ENCODE assay signal across 18 cellular contexts in genomic region chr7:20507157-20507556, GRCh38.
A peak's percentile ranks its signal among the peaks of the same experiment; 100 is the strongest.
DNase-seq lines count a peak whose midpoint lies in the region; ATAC-seq, FAIRE-seq and TF ChIP-seq lines count a peak whose summit lies in the region.
"Had no signal": no experiment of that assay in that cellular context is flagged by ENCODE, and none has a peak within 500 bp of the region (broad histone marks: within the 10 kb centered on the region; RNA-seq: fewer than 3 reads in every experiment).

No MANE protein-coding gene starts in this region.

- no peak overlapping the region for H3K9ac ChIP-seq in PC-3 (ENCODE audit: low read length)
- H3K9ac ChIP-seq: BLaER1 had no signal

- H3K79me2 ChIP-seq in PC-3 (ENCODE audit: low read length): no peaks in the 10 kb centered on the region

- H3K9me2 ChIP-seq in PC-3 (replicated peaks; ENCODE audit: low read length): no peaks in the 10 kb centered on the region

- no TSS peak for BruUV-seq in PC-3 (replicated peaks; lab: Mats Ljungman, UMichigan)

- peaks cover 19% of the 10 kb centered on the region for H3K4me1 ChIP-seq in PC-3 (ENCODE audit: insufficient read depth, low read length)
- H3K4me1 ChIP-seq in foreskin keratinocyte: peaks cover 9% of the 10 kb centered on the region

- ATAC-seq in PC-3: peak; percentile 98
- ATAC-seq in foreskin keratinocyte: peak; percentile 21
- ATAC-seq: GM23338 had no signal

- POLR2A ChIA-PET in PC-3 (lab: Charles Lee; ENCODE audit: unreplicated experiment): no interaction called here

- H3K27ac ChIP-seq in PC-3 (ENCODE audit: low read length) (peak overlapping the region; percentile 42), foreskin keratinocyte (no peak overlapping the region), brain microvascular endothelial cell (no peak overlapping the region)
- H3K27ac ChIP-seq: BLaER1 had no signal

- intact Hi-C loops in PC-3 (cut with micrococcal nuclease): loop anchor here (5.0 kb wide), 1 partner anchor 115 kb away; no protein-coding TSS in a partner anchor

- no peaks in the 10 kb centered on the region for H3K27me3 ChIP-seq in PC-3 (ENCODE audit: low read length)
- no peaks in the 10 kb centered on the region for H3K27me3 ChIP-seq in bronchial epithelial cell (ENCODE audit: control insufficient read depth, insufficient read depth, low read length)
- H3K27me3 ChIP-seq in foreskin keratinocyte: no peaks in the 10 kb centered on the region
- no peaks in the 10 kb centered on the region for H3K27me3 ChIP-seq in brain microvascular endothelial cell (replicated peaks)
- H3K27me3 ChIP-seq: BLaER1 had no signal

- no peaks in the 10 kb centered on the region for H3F3A ChIP-seq in PC-3 (ENCODE audit: low read length, unreplicated experiment)

- H4K20me1 ChIP-seq in PC-3 (ENCODE audit: low read length): no peaks in the 10 kb centered on the region
- H4K20me1 ChIP-seq: BLaER1 had no signal

- in situ Hi-C loops in brain microvascular endothelial cell (cut with HindIII; ENCODE audit: low pct_ligation_motif_present, low sequenced_read_pairs): no loop called here

- H2AFZ ChIP-seq in PC-3 (ENCODE audit: low read length): no peak overlapping the region
- H2AFZ ChIP-seq: GM23338 had no signal

- DNase-seq in PC-3 (peak; percentile 71), bronchial epithelial cell (ENCODE audit: low read depth) (peak; percentile 27), foreskin keratinocyte (peak in 1 of 2 donors; percentile 10), HUDEP-2 (lab: John Stamatoyannopoulos, UW; ENCODE audit: unreplicated experiment in 76 of 76) (no peak), germinal center (ENCODE audit: low spot score) (no peak), anterior cingulate cortex (lab: John Stamatoyannopoulos, UW) (no peak), brain microvascular endothelial cell (no peak)
- DNase-seq: ACHN; CD4-positive, alpha-beta memory T cell; DMS153; DMS79; GDM1; H7 had no signal

- no peaks in the 10 kb centered on the region for H3K9me3 ChIP-seq in PC-3 (ENCODE audit: low read length)
- H3K9me3 ChIP-seq: BLaER1 had no signal

- FAIRE-seq in bronchial epithelial cell (lab: Jason Lieb, UNC): no peak
- FAIRE-seq: A204.1, GM12892, GM18507 had no signal

- TF ChIP-seq CTCF in PC-3 (conservative IDR thresholded peaks at IDR 0.05; ENCODE audit: low read depth, low read length) (no peak), bronchial epithelial cell (IDR thresholded peaks at IDR 0.05; ENCODE audit: insufficient read depth, low read length, severe bottlenecking) (no peak), foreskin keratinocyte (conservative IDR thresholded peaks at IDR 0.05) (no peak), brain microvascular endothelial cell (IDR thresholded peaks at IDR 0.05; ENCODE audit: low read depth, low read length, missing control alignments) (no peak)

- H3K36me3 ChIP-seq in PC-3 (ENCODE audit: low read depth, low read length): no peaks in the 10 kb centered on the region
- no peaks in the 10 kb centered on the region for H3K36me3 ChIP-seq in bronchial epithelial cell (ENCODE audit: control insufficient read depth, insufficient read depth, low read length)
- H3K36me3 ChIP-seq in brain microvascular endothelial cell (replicated peaks): no peaks in the 10 kb centered on the region
- H3K36me3 ChIP-seq: BLaER1 had no signal

- CTCF ChIA-PET in PC-3 (lab: Charles Lee): interaction anchor here (0.6 kb wide), 1 partner anchor 91 kb away, joined by 3 read pairs; no protein-coding TSS in a partner anchor

- H3K4me3 ChIP-seq in PC-3 (ENCODE audit: low read length) (no peak overlapping the region), bronchial epithelial cell (ENCODE audit: low read depth, low read length) (no peak overlapping the region), brain microvascular endothelial cell (ENCODE audit: low read depth, low read length) (no peak overlapping the region)
- H3K4me3 ChIP-seq: BLaER1, GM23338 had no signal

- H3K4me2 ChIP-seq in PC-3 (ENCODE audit: low read length): peak overlapping the region; percentile 15; the same call in 1 of the 2 replicates
- H3K4me2 ChIP-seq: BLaER1, GM23338 had no signal

Comparison
In these comparisons a context has a peak if more than half of its experiments do, and no peak if none do; other contexts are left out.
1. DNase-seq: peak in PC-3 (single experiment) and bronchial epithelial cell (single experiment); none in HUDEP-2 (0 of 76), germinal center (single experiment), anterior cingulate cortex (0 of 58) and brain microvascular endothelial cell (single experiment).